In the genomic region with DNA sequence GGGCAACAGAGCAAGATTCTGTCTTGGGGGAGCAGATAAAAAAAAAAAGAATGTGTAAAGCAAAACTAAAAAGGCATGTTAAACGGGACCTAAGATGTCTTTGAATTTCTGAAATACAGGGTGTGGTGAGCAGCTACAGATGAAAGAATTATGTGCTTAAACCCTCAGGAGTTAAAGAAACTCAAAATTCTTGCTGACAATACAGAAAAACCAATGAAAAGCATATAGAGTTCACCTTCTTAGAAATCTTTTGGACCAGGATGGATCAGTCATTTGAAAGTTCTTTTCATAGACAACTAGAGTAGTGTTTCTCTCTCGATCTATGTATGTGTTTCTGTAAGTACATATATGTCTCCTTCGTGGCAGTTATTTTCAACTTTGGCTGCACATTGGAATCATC, we compare ENCODE assay signal across 16 cellular contexts.
"Had no signal": no experiment of that assay in that cellular context is flagged by ENCODE, and none has a peak within 500 bp of the region (broad histone marks: within the 10 kb centered on the region; RNA-seq: fewer than 3 reads in every experiment).

No MANE protein-coding gene starts in this region.

- H3K27me3 Mint-ChIP-seq: naive thymus-derived CD8-positive, alpha-beta T cell; stimulated activated naive CD8-positive, alpha-beta T cell treated with anti-CD3 and anti-CD28 coated beads, Interleukin-15, Interleukin-2, amounts not matched to agents 100 ng/mL and 50 ng/mL, for 24 hours had no signal

- H3K4me3 Mint-ChIP-seq: naive thymus-derived CD8-positive, alpha-beta T cell; stimulated activated naive CD8-positive, alpha-beta T cell treated with anti-CD3 and anti-CD28 coated beads, Interleukin-15, Interleukin-2, amounts not matched to agents 100 ng/mL and 50 ng/mL, for 24 hours had no signal

- H3K4me1 ChIP-seq: foreskin keratinocyte, right atrium auricular region, testis, tibial nerve had no signal

- H3K9me3 ChIP-seq: neutrophil, right atrium auricular region, testis, tibial nerve had no signal

- H3K4me2 ChIP-seq: smooth muscle cell had no signal

- H3K9me3 Mint-ChIP-seq: naive thymus-derived CD8-positive, alpha-beta T cell; stimulated activated naive CD8-positive, alpha-beta T cell treated with anti-CD3 and anti-CD28 coated beads, Interleukin-15, Interleukin-2, amounts not matched to agents 100 ng/mL and 50 ng/mL, for 24 hours had no signal

- ATAC-seq: foreskin keratinocyte; left colon; left ventricle myocardium superior; naive thymus-derived CD8-positive, alpha-beta T cell had no signal

- H3K27me3 ChIP-seq: foreskin keratinocyte, neutrophil, right atrium auricular region, testis, tibial nerve had no signal

- H3K27ac ChIP-seq: foreskin keratinocyte, neutrophil, right atrium auricular region, testis, tibial nerve had no signal

- H3K27ac Mint-ChIP-seq: stimulated activated naive CD8-positive, alpha-beta T cell treated with anti-CD3 and anti-CD28 coated beads, Interleukin-15, Interleukin-2, amounts not matched to agents 100 ng/mL and 50 ng/mL, for 24 hours had no signal

- FAIRE-seq: endothelial cell of umbilical vein had no signal

- DNase-seq: erythroblast; foreskin keratinocyte; head of caudate nucleus; hippocampal formation; left colon; left ventricle myocardium superior; naive thymus-derived CD8-positive, alpha-beta T cell; posterior cingulate gyrus; stimulated activated CD4-positive, alpha-beta T cell treated with anti-CD3 and anti-CD28 coated beads, Interleukin-2, amount 100 ng/mL, for 48 hours; testis had no signal

- H3K4me3 ChIP-seq: right atrium auricular region, smooth muscle cell, testis, tibial nerve had no signal
